32 cellular contexts compared by ENCODE assay signal in genomic region chr4:137890802-137891201, GRCh38.
A peak's percentile ranks its signal among the peaks of the same experiment; 100 is the strongest.
DNase-seq lines count a peak whose midpoint lies in the region; ATAC-seq, FAIRE-seq and TF ChIP-seq lines count a peak whose summit lies in the region.
"Had no signal": no experiment of that assay in that cellular context is flagged by ENCODE, and none has a peak within 500 bp of the region (broad histone marks: within the 10 kb centered on the region; RNA-seq: fewer than 3 reads in every experiment).

No MANE protein-coding gene starts in this region.

- H3K27ac ChIP-seq in OCI-LY7 (ENCODE audit: low read depth, low read length, poor library complexity, severe bottlenecking), result no peak overlapping the region
- peak overlapping the region; percentile 58; the same call in 1 of the 2 replicates for H3K27ac ChIP-seq in SK-N-MC
- H3K27ac ChIP-seq: 22Rv1; A549; BLaER1; BLaER1 treated with 17β-estradiol and CSF1 and Interleukin-3, amounts not matched to agents 10 nM and 100 nM; C4-2B had no signal

- BruUV-seq in OCI-LY7 (replicated peaks; lab: Mats Ljungman, UMichigan), result no TSS peak

- H3K4me1 ChIP-seq in OCI-LY7 (ENCODE audit: insufficient read depth, low read length, poor library complexity, severe bottlenecking), result no peaks in the 10 kb centered on the region
- H3K4me1 ChIP-seq: A549; BE2C; BLaER1; BLaER1 treated with 17β-estradiol and CSF1 and Interleukin-3, amounts not matched to agents 10 nM and 100 nM; Caco-2 had no signal

- H3K9me2 ChIP-seq in OCI-LY7 (ENCODE audit: insufficient read depth, low read length), result no peaks in the 10 kb centered on the region

- no peak overlapping the region for H3K4me3 ChIP-seq in OCI-LY7 (ENCODE audit: low read depth, low read length, poor library complexity, severe bottlenecking)
- peak overlapping the region; percentile 29; the same call in 1 of the 2 replicates for H3K4me3 ChIP-seq in SK-N-MC
- H3K4me3 ChIP-seq: A549; BLaER1; BLaER1 treated with 17β-estradiol and CSF1 and Interleukin-3, amounts not matched to agents 10 nM and 100 nM had no signal

- POLR2A ChIA-PET in OCI-LY7 (lab: Charles Lee), result interaction anchor here (0.6 kb wide), 1 partner anchor 245 kb away, joined by 6 read pairs; no protein-coding TSS in a partner anchor

- no peak for TF ChIP-seq CTCF in OCI-LY7 (conservative IDR thresholded peaks at IDR 0.05; ENCODE audit: low read length)

- no peaks in the 10 kb centered on the region for H4K20me1 ChIP-seq in OCI-LY7 (ENCODE audit: insufficient read depth, low read length)
- H4K20me1 ChIP-seq: BLaER1; BLaER1 treated with 17β-estradiol and CSF1 and Interleukin-3, amounts not matched to agents 10 nM and 100 nM had no signal

- no peaks in the 10 kb centered on the region for H3K36me3 ChIP-seq in OCI-LY7 (ENCODE audit: insufficient read depth, low read length)
- H3K36me3 ChIP-seq in SK-N-MC (ENCODE audit: insufficient read depth, low read length), result no peaks in the 10 kb centered on the region
- H3K36me3 ChIP-seq: BE2C; BLaER1; BLaER1 treated with 17β-estradiol and CSF1 and Interleukin-3, amounts not matched to agents 10 nM and 100 nM had no signal

- H3K9me3 ChIP-seq in OCI-LY7 (ENCODE audit: low read length) (no peaks in the 10 kb centered on the region), SK-N-MC (ENCODE audit: low read depth, low read length) (no peaks in the 10 kb centered on the region)
- H3K9me3 ChIP-seq: A549; BE2C; BLaER1; BLaER1 treated with 17β-estradiol and CSF1 and Interleukin-3, amounts not matched to agents 10 nM and 100 nM; Caco-2 had no signal

- no peak for ATAC-seq in HG03025 (IDR thresholded peaks at IDR 0.05; ENCODE audit: low FRiP score, unreplicated experiment)
- ATAC-seq: A549; CD8-positive, alpha-beta T cell had no signal

- no peak overlapping the region for H3K9ac ChIP-seq in SK-N-MC (ENCODE audit: insufficient read length)
- H3K9ac ChIP-seq: BLaER1; BLaER1 treated with 17β-estradiol and CSF1 and Interleukin-3, amounts not matched to agents 10 nM and 100 nM had no signal

- CTCF ChIA-PET in OCI-LY7 (lab: Charles Lee; ENCODE audit: unreplicated experiment), result no interaction called here

- no peaks in the 10 kb centered on the region for H3K79me2 ChIP-seq in OCI-LY7 (ENCODE audit: insufficient read depth, low read depth, low read length)

- no peak overlapping the region for H3K4me2 ChIP-seq in OCI-LY7 (ENCODE audit: low read length)
- H3K4me2 ChIP-seq: A549; BLaER1; BLaER1 treated with 17β-estradiol and CSF1 and Interleukin-3, amounts not matched to agents 10 nM and 100 nM had no signal

- H2AFZ ChIP-seq in OCI-LY7 (ENCODE audit: low read length), result 0 out of 2 replicates have a peak overlapping the region, but pooled peaks have one; percentile 14

- intact Hi-C loops in OCI-LY7 (cut with micrococcal nuclease; ENCODE audit: unreplicated experiment), result no loop called here

- FAIRE-seq in A204.1 (lab: Jason Lieb, UNC), result peak; percentile 54
- FAIRE-seq: A549, D721Med had no signal

- DNase-seq in OCI-LY7 (ENCODE audit: low spot score), result no peak
- DNase-seq in SK-N-MC (ENCODE audit: low read depth, low spot score), result peak; percentile 84
- no peak for DNase-seq in mucosa of gallbladder (ENCODE audit: low spot score)
- no peak for DNase-seq in T-helper 9 cell
- DNase-seq: 8988T; ACHN; AML-193; BE2C; C1 segment of cervical spinal cord; Caco-2; Calu3; CD4-positive, alpha-beta memory T cell; CD4-positive, alpha-beta T cell; CD4-positive, CD25-positive, alpha-beta regulatory T cell; CD8-positive, alpha-beta memory T cell; CD8-positive, alpha-beta T cell; COR-L47; DMS 273 treated with DMSO at 0.1 percent for 48 hours; DMS153; DMS53; DMS79; DMS79 treated with DMSO at 0.1 percent for 48 hours; DND-41; EL had no signal
